Comparison of ENCODE assay signal across 18 cellular contexts in the genomic region with DNA sequence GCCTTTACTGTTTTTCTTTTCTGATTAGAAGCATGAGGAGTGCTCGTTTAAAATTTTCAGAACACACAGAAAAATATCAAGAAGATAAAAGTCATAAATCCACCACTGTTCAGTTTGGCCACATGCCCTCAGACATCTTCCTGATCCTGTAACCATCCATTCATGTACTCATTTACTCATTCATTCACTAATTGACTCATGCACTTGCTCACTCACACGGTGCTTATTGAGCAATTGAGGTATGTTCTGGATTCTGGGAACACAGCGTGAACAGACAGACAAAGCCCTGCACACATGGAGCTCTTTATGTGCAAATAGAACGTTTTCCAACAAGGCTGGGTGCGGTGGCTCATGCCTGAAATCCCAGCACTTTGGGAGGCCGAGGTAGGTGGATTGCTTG. TPM values are rescaled to one million over a fixed set of nuclear protein-coding genes. Genes with fewer than 3 reads are reported as not detected.
DNase-seq lines count a peak whose midpoint lies in the region; ATAC-seq and TF ChIP-seq lines count a peak whose summit lies in the region.
"Had no signal": no experiment of that assay in that cellular context is flagged by ENCODE, and none has a peak within 500 bp of the region (broad histone marks: within the 10 kb centered on the region; RNA-seq: fewer than 3 reads in every experiment).

No MANE protein-coding gene starts in this region.

- TF ChIP-seq CTCF in cardiac fibroblast (IDR thresholded peaks at IDR 0.05; ENCODE audit: low read depth, low read length) (no peak), endothelial cell (IDR thresholded peaks at IDR 0.05; ENCODE audit: unreplicated experiment) (no peak)

- H3K23ac ChIP-seq in mesenchymal stem cell (ENCODE audit: low read length in 2 of 2) = no peak overlapping the region

- no peak overlapping the region for H2AFZ ChIP-seq in mesenchymal stem cell (ENCODE audit: low read depth, low read length)

- H3K79me1 ChIP-seq in mesenchymal stem cell (replicated peaks; ENCODE audit: low read length, poor library complexity, severe bottlenecking) = no peaks in the 10 kb centered on the region

- peaks cover 6% of the 10 kb centered on the region for H3K4me1 ChIP-seq in mesenchymal stem cell (ENCODE audit: control insufficient read depth, insufficient read depth, low read depth, low read length)
- H3K4me1 ChIP-seq: body of pancreas, pancreas had no signal

- H3K27ac ChIP-seq in mesenchymal stem cell (ENCODE audit: low read length, poor library complexity, severe bottlenecking) = no peak overlapping the region
- H3K27ac ChIP-seq: body of pancreas, pancreas had no signal

- DNase-seq in ELR (ENCODE audit: low read depth) (peak; percentile 74), MV-4-11 (lab: John Stamatoyannopoulos, UW) (peak; percentile 27), cardiac fibroblast (ENCODE audit: low read depth in 2 of 2) (peak; percentile 39 to 87), mesenchymal stem cell (peak; percentile 54), HK-2 (ENCODE audit: unreplicated experiment) (no peak), endothelial cell (ENCODE audit: low spot score) (no peak)
- DNase-seq: activated CD4-positive, alpha-beta T cell treated with anti-CD3 and anti-CD28 coated beads for 48 hours; body of pancreas; CD4-positive, alpha-beta memory T cell; islet precursor cell; Karpas-422; NCI-H2029; NCI-H526 treated with DMSO at 0.1 percent for 48 hours; trophoblast cell had no signal

- no peaks in the 10 kb centered on the region for H3K9me3 Mint-ChIP-seq in endothelial cell (ENCODE audit: unreplicated experiment)
- H3K9me3 Mint-ChIP-seq: activated T-helper 2 cell treated with anti-CD3 and anti-CD28 coated beads, Interferon-gamma antibody, Interleukin-2, Interleukin-4, amounts not matched to agents 10 μg/mL and 5 μg/mL and 100 μg/mL, durations not matched to agents 14 hours and 24 hours and 36 hours; CD4-positive, alpha-beta memory T cell had no signal

- peaks cover 0 to 11% of the 10 kb centered on the region in 2 experiments for H3K27me3 ChIP-seq in mesenchymal stem cell (ENCODE audit: control insufficient read depth in 1 of 2, insufficient read depth in 1 of 2, low read length in 2 of 2)
- H3K27me3 ChIP-seq: body of pancreas, pancreas had no signal

- no peak overlapping the region for H3K4me2 ChIP-seq in mesenchymal stem cell (ENCODE audit: low read length, poor library complexity, severe bottlenecking)

- no peak overlapping the region for H2BK5ac ChIP-seq in mesenchymal stem cell (ENCODE audit: low read depth, low read length, poor library complexity, severe bottlenecking)

- H4K8ac ChIP-seq in mesenchymal stem cell (ENCODE audit: low read length) = no peak overlapping the region

- 68% methylated on average over 5 of the region's 6 CpGs for WGBS in mesenchymal stem cell

- no peak overlapping the region for H2BK12ac ChIP-seq in mesenchymal stem cell (ENCODE audit: low read length in 2 of 2)

- H3K4me3 ChIP-seq in cardiac fibroblast (replicated peaks in 1 of 2; ENCODE audit: low read depth in 2 of 2, low read length in 2 of 2) = no peak overlapping the region
- H3K4me3 ChIP-seq in mesenchymal stem cell (ENCODE audit: insufficient read depth in 1 of 2, low read depth in 1 of 2, low read length in 2 of 2) = no peak overlapping the region
- H3K4me3 ChIP-seq: body of pancreas, mucosa of descending colon, pancreas had no signal

- no peak overlapping the region for H2AK5ac ChIP-seq in mesenchymal stem cell (ENCODE audit: low read length, severe bottlenecking)

- no peaks in the 10 kb centered on the region for H3K36me3 Mint-ChIP-seq in endothelial cell (ENCODE audit: low read depth, unreplicated experiment)
- H3K36me3 Mint-ChIP-seq: CD4-positive, alpha-beta memory T cell had no signal

- no peaks in the 10 kb centered on the region for H3K9me3 ChIP-seq in mesenchymal stem cell (ENCODE audit: control insufficient read depth, low read length)
- H3K9me3 ChIP-seq: body of pancreas, mucosa of descending colon, pancreas had no signal

- H3K14ac ChIP-seq in mesenchymal stem cell (ENCODE audit: low read length in 2 of 2) = no peak overlapping the region

- H3K9ac ChIP-seq in mesenchymal stem cell (ENCODE audit: low read length) = no peak overlapping the region

- peaks cover 6% of the 10 kb centered on the region for H3K27me3 Mint-ChIP-seq in endothelial cell (ENCODE audit: unreplicated experiment)

- no peak for ATAC-seq in GM19467 (IDR thresholded peaks at IDR 0.05; ENCODE audit: unreplicated experiment)
- ATAC-seq: body of pancreas, mucosa of descending colon, pancreas had no signal

- H2BK15ac ChIP-seq in mesenchymal stem cell (ENCODE audit: low read depth, poor library complexity, severe bottlenecking) = no peak overlapping the region

- no peaks in the 10 kb centered on the region for H3K36me3 ChIP-seq in mesenchymal stem cell (ENCODE audit: control insufficient read depth in 1 of 2, insufficient read depth in 2 of 2, low read depth in 1 of 2, low read length in 2 of 2)
- H3K36me3 ChIP-seq: pancreas had no signal

- no peak overlapping the region for H3K18ac ChIP-seq in mesenchymal stem cell (ENCODE audit: low read depth in 1 of 2, low read length in 2 of 2)

- H2BK120ac ChIP-seq in mesenchymal stem cell (ENCODE audit: low read depth, low read length) = no peak overlapping the region

- H3K4ac ChIP-seq in mesenchymal stem cell (ENCODE audit: low read depth in 1 of 2, low read length in 2 of 2) = no peak overlapping the region

- peaks cover 10% of the 10 kb centered on the region for H3K4me1 Mint-ChIP-seq in endothelial cell (ENCODE audit: unreplicated experiment)

- H4K91ac ChIP-seq in mesenchymal stem cell (ENCODE audit: low read length) = no peak overlapping the region

- H3K4me3 Mint-ChIP-seq in endothelial cell (ENCODE audit: unreplicated experiment) = no peak overlapping the region
- H3K4me3 Mint-ChIP-seq: CD4-positive, alpha-beta memory T cell had no signal

- no peak overlapping the region for H3K27ac Mint-ChIP-seq in endothelial cell (ENCODE audit: unreplicated experiment)
- H3K27ac Mint-ChIP-seq: activated T-helper 2 cell treated with anti-CD3 and anti-CD28 coated beads, Interferon-gamma antibody, Interleukin-2, Interleukin-4, amounts not matched to agents 10 μg/mL and 5 μg/mL and 100 μg/mL, durations not matched to agents 14 hours and 24 hours and 36 hours had no signal

RNA-seq across cellular contexts. Expression of a gene that starts 10.1 kb away (rescaled TPM):
- 3.2 TPM for polyA plus RNA-seq in mesenchymal stem cell (2013, experiment 1 of 2)
- polyA plus RNA-seq in mesenchymal stem cell (2013, experiment 2 of 2) = 3.2 TPM
- total RNA-seq in endothelial cell (ENCODE audit: unreplicated experiment) = 30.3 TPM

RNA-seq across cellular contexts. Expression of a gene that starts 21.2 kb away (rescaled TPM):
- polyA plus RNA-seq in mesenchymal stem cell (2013, experiment 1 of 2) = 25.0 TPM
- 24.1 TPM for polyA plus RNA-seq in mesenchymal stem cell (2013, experiment 2 of 2)
- 65.8 TPM for total RNA-seq in endothelial cell (ENCODE audit: unreplicated experiment)

RNA-seq across cellular contexts. Expression of a gene that starts 49.4 kb away (rescaled TPM):
- polyA plus RNA-seq in mesenchymal stem cell (2013, experiment 1 of 2) = 25.7 TPM
- 26.0 TPM for polyA plus RNA-seq in mesenchymal stem cell (2013, experiment 2 of 2)
- 36.9 TPM for total RNA-seq in endothelial cell (ENCODE audit: unreplicated experiment)

Comparison
In these comparisons a context has a peak if more than half of its experiments do, and no peak if none do; other contexts are left out.
1. DNase-seq: peak in ELR (single experiment), MV-4-11 (single experiment), cardiac fibroblast (2 of 2) and mesenchymal stem cell (single experiment); none in HK-2 (single experiment) and endothelial cell (single experiment).